ENCODE assay signal across 21 cellular contexts in the genomic region with DNA sequence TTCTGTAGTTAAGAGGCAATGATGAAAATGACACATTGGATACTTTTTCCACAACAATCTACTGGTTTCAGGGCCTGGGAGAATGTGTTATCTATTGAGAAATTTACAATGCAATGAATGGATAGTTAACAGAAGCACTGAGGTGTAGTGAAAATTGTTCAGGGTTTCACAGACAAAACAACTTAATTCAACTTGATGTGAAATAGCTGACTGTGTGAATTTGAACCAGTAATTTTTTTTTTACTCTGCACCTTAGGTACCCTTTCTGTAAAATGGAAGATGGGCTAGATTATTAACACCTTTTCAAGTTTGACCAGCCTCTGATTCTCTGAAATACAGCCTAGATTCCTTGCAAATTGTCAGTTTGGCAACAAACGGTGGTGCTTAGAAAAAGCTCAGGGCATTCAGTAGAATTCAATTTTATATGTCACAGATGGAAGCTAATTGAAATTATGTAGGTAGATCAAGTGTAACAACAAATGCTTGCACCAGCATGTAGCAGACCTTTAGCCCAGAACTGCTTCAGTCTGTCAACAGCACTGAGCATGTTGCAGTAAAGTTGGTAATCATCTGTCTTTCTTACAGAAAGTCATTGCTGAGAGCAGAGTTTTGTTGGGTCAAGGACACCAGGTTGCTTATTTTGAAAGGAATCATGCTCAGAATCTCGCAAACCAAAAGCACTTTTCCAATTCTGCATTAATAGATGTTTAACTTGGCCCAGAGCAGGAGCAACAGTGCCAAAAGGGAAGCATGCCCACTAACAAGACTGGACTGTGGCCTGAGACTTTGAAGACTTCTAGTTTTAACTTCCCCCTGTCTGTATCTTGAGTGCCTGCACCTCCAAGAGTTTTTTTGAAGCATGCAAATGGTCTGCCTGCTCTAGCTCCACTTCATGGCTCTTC.
DNase-seq lines count a peak whose midpoint lies in the region; ATAC-seq, FAIRE-seq and TF ChIP-seq lines count a peak whose summit lies in the region.
"Had no signal": no experiment of that assay in that cellular context is flagged by ENCODE, and none has a peak within 500 bp of the region (broad histone marks: within the 10 kb centered on the region; RNA-seq: fewer than 3 reads in every experiment).

No MANE protein-coding gene starts in this region.

- H3K9me3 ChIP-seq in A549 = no peaks in the 10 kb centered on the region
- H3K9me3 ChIP-seq in IMR-90 (ENCODE audit: control insufficient read depth, insufficient read depth, low read length) = peaks cover 12% of the 10 kb centered on the region
- H3K9me3 ChIP-seq in endothelial cell of umbilical vein (replicated peaks; ENCODE audit: control insufficient read depth, insufficient read depth, low read length) = no peaks in the 10 kb centered on the region
- H3K9me3 ChIP-seq in heart right ventricle = peaks cover 0 to 21% (median 0%) of the 10 kb centered on the region in 11 donors
- H3K9me3 ChIP-seq: Caco-2 had no signal

- TF ChIP-seq RAD21 in A549 (conservative IDR thresholded peaks at IDR 0.05 in 1 of 2, IDR thresholded peaks at IDR 0.05 in 1 of 2) (no peak), IMR-90 (IDR thresholded peaks at IDR 0.05; ENCODE audit: low read length) (no peak)

- no peak for FAIRE-seq in A549 (lab: Jason Lieb, UNC)
- FAIRE-seq in endothelial cell of umbilical vein (lab: Jason Lieb, UNC) = no peak
- FAIRE-seq: G401.6, GM12892 had no signal

- H2BK20ac ChIP-seq in IMR-90 (ENCODE audit: low read depth, low read length) = no peak overlapping the region

- no peak overlapping the region for H2BK5ac ChIP-seq in IMR-90 (ENCODE audit: low read depth, low read length, poor library complexity, severe bottlenecking)

- H2AK9ac ChIP-seq in IMR-90 (replicated peaks; ENCODE audit: low read depth, low read length, poor library complexity) = no peak overlapping the region

- in situ Hi-C loops in IMR-90 (cut with MboI; ENCODE audit: low sequenced_read_pairs) = no loop called here

- POLR2A ChIA-PET in A549 (lab: Yijun Ruan, JAX) (no interaction called here), IMR-90 (lab: Charles Lee; ENCODE audit: unreplicated experiment) (no interaction called here), endothelial cell of umbilical vein (lab: Charles Lee) (no interaction called here)

- H3K4me2 ChIP-seq in A549 = no peak overlapping the region
- no peak overlapping the region for H3K4me2 ChIP-seq in IMR-90 (ENCODE audit: low read depth, low read length)
- no peak overlapping the region for H3K4me2 ChIP-seq in endothelial cell of umbilical vein (ENCODE audit: insufficient read depth, low read length)
- H3K4me2 ChIP-seq: GM23338, PC-9 had no signal

- no peaks in the 10 kb centered on the region for H3K79me2 ChIP-seq in endothelial cell of umbilical vein (ENCODE audit: control insufficient read depth, insufficient read depth, low read length)

- no peak overlapping the region for H2BK120ac ChIP-seq in IMR-90 (ENCODE audit: low read depth, low read length)

- no peak overlapping the region for H3K23ac ChIP-seq in IMR-90 (ENCODE audit: low read depth, low read length)

- no TSS peak for BruUV-seq in IMR-90 (replicated peaks; lab: Mats Ljungman, UMichigan)
- BruUV-seq in endothelial cell of umbilical vein (replicated peaks; lab: Mats Ljungman, UMichigan) = no TSS peak

- no peak overlapping the region for H3K14ac ChIP-seq in IMR-90 (replicated peaks; ENCODE audit: low read depth, low read length)

- TF ChIP-seq POLR2A in A549 (IDR thresholded peaks at IDR 0.05; ENCODE audit: low read length) (no peak), IMR-90 (IDR thresholded peaks at IDR 0.05; ENCODE audit: low read depth, low read length) (no peak), endothelial cell of umbilical vein (IDR thresholded peaks at IDR 0.05; ENCODE audit: low read depth, low read length) (no peak)

- no peak overlapping the region for H3K56ac ChIP-seq in IMR-90 (ENCODE audit: extremely low read depth, insufficient read depth, low read length)

- H2AFZ ChIP-seq in IMR-90 (replicated peaks; ENCODE audit: low read length, poor library complexity) (no peak overlapping the region), endothelial cell of umbilical vein (ENCODE audit: low read depth, low read length) (no peak overlapping the region)
- H2AFZ ChIP-seq: GM23338, PC-9 had no signal

- DNase-seq in A549 (ENCODE audit: low read depth in 1 of 2, low spot score in 1 of 2) (no peak), IMR-90 (no peak), endothelial cell of umbilical vein (ENCODE audit: low read depth, low spot score) (peak; percentile 61), heart right ventricle (no peak), foreskin keratinocyte (no peak)
- DNase-seq: Caco-2; CD4-positive, CD25-positive, alpha-beta regulatory T cell; DMS153; HCEC 1CT; KG1; NCI-H187; NCI-H446; NCI-H526 treated with DMSO at 0.1 percent for 48 hours; PC-9; RPMI8226; SHP77 had no signal

- dilution Hi-C loops in IMR-90 (cut with HindIII; ENCODE audit: low sequenced_read_pairs, unreplicated experiment) (no loop called here), endothelial cell of umbilical vein (cut with MboI; ENCODE audit: extremely low pct_ligation_motif_present, low sequenced_read_pairs) (no loop called here)

- no peak overlapping the region for H3K18ac ChIP-seq in IMR-90 (ENCODE audit: low read depth, low read length)

- ATAC-seq in A549 (no peak), IMR-90 (ENCODE audit: low read depth) (no peak), HG03460 (IDR thresholded peaks at IDR 0.05; ENCODE audit: unreplicated experiment) (no peak), heart right ventricle (no peak), foreskin keratinocyte (no peak)
- ATAC-seq: GM23338 had no signal

- WGBS in A549 (ENCODE audit: missing lambda C conversion rate) = 0% methylated on average over 2 of the region's 2 CpGs
- WGBS in IMR-90 (ENCODE audit: extremely low coverage in 2 of 2, insufficient read length in 1 of 2), 2 experiments = no CpG with 5 or more reads among the region's 2 CpGs
- 56 to 58% methylated on average over 2 of the region's 2 CpGs for WGBS in heart right ventricle, 2 donors

- no peaks in the 10 kb centered on the region for H3K9me1 ChIP-seq in IMR-90 (ENCODE audit: insufficient read depth, low read length)
- no peaks in the 10 kb centered on the region for H3K9me1 ChIP-seq in endothelial cell of umbilical vein (replicated peaks; ENCODE audit: control insufficient read depth, extremely low read depth, insufficient read depth, low read length)

- no peaks in the 10 kb centered on the region for H3K4me1 ChIP-seq in A549
- no peaks in the 10 kb centered on the region for H3K4me1 ChIP-seq in IMR-90 (ENCODE audit: control insufficient read depth, insufficient read depth, low read length)
- H3K4me1 ChIP-seq in endothelial cell of umbilical vein (ENCODE audit: control insufficient read depth, extremely low read depth, insufficient read depth, low read length) = no peaks in the 10 kb centered on the region
- no peaks in the 10 kb centered on the region for H3K4me1 ChIP-seq in heart right ventricle
- H3K4me1 ChIP-seq in foreskin keratinocyte = no peaks in the 10 kb centered on the region
- H3K4me1 ChIP-seq: Caco-2 had no signal

- no peak overlapping the region for H3K27ac ChIP-seq in A549
- no peak overlapping the region for H3K27ac ChIP-seq in IMR-90 (ENCODE audit: insufficient read depth, low read length)
- H3K27ac ChIP-seq in VCaP = peak overlapping the region; percentile 29; the same call in 1 of the 2 replicates
- no peak overlapping the region for H3K27ac ChIP-seq in endothelial cell of umbilical vein (ENCODE audit: insufficient read depth, low read depth, low read length)
- no peak overlapping the region for H3K27ac ChIP-seq in heart right ventricle
- no peak overlapping the region for H3K27ac ChIP-seq in foreskin keratinocyte
- H3K27ac ChIP-seq: PC-9 had no signal

- H3K9ac ChIP-seq in IMR-90 (ENCODE audit: low read depth, low read length) (no peak overlapping the region), endothelial cell of umbilical vein (replicated peaks; ENCODE audit: extremely low read depth, insufficient read depth, low read length) (no peak overlapping the region)

- H4K5ac ChIP-seq in IMR-90 (ENCODE audit: low read depth, low read length) = no peak overlapping the region

- no peak overlapping the region for H2AK5ac ChIP-seq in IMR-90 (ENCODE audit: low read depth, low read length)

- CTCF ChIA-PET in A549 (lab: Yijun Ruan, JAX) = no interaction called here
- CTCF ChIA-PET in IMR-90 (lab: Yijun Ruan, JAX) = no interaction called here
- CTCF ChIA-PET in endothelial cell of umbilical vein (lab: Charles Lee) = interaction anchor here (1.1 kb wide), 1 partner anchor 21 kb away, joined by 4 read pairs; no protein-coding TSS in a partner anchor

- H4K8ac ChIP-seq in IMR-90 (ENCODE audit: low read depth in 2 of 2, low read length in 2 of 2) = no peak overlapping the region

- H4K91ac ChIP-seq in IMR-90 (ENCODE audit: insufficient read depth, low read depth, low read length) = no peak overlapping the region

- H4K20me1 ChIP-seq in IMR-90 (ENCODE audit: insufficient read depth, low read length) = no peaks in the 10 kb centered on the region
- no peaks in the 10 kb centered on the region for H4K20me1 ChIP-seq in endothelial cell of umbilical vein (replicated peaks; ENCODE audit: control insufficient read depth, extremely low read depth, insufficient read depth, low read length)

- H3K27me3 ChIP-seq in IMR-90 (ENCODE audit: control insufficient read depth, insufficient read depth, low read length) = no peaks in the 10 kb centered on the region
- no peaks in the 10 kb centered on the region for H3K27me3 ChIP-seq in endothelial cell of umbilical vein (ENCODE audit: control insufficient read depth in 2 of 2, insufficient read depth in 2 of 2, low read length in 2 of 2)
- no peaks in the 10 kb centered on the region for H3K27me3 ChIP-seq in heart right ventricle
- H3K27me3 ChIP-seq in foreskin keratinocyte = no peaks in the 10 kb centered on the region

- TF ChIP-seq EP300 in A549 (IDR thresholded peaks at IDR 0.05) = no peak

- H3K4ac ChIP-seq in IMR-90 (ENCODE audit: low read depth, low read length) = no peak overlapping the region

- intact Hi-C loops in IMR-90 (cut with micrococcal nuclease) (no loop called here), endothelial cell of umbilical vein (cut with micrococcal nuclease) (no loop called here), heart right ventricle (cut with DNase I) (no loop called here)

- H2BK15ac ChIP-seq in IMR-90 (ENCODE audit: low read depth, low read length) = no peak overlapping the region

- no peaks in the 10 kb centered on the region for H3K79me1 ChIP-seq in IMR-90 (ENCODE audit: low read depth in 1 of 2, low read length in 2 of 2)

- TF ChIP-seq CTCF in A549 (IDR thresholded peaks at IDR 0.05) = no peak
- TF ChIP-seq CTCF in IMR-90 (conservative IDR thresholded peaks at IDR 0.05; ENCODE audit: low read depth, low read length) = no peak
- TF ChIP-seq CTCF in VCaP (conservative IDR thresholded peaks at IDR 0.05) = no peak
- no peak for TF ChIP-seq CTCF in endothelial cell of umbilical vein (IDR thresholded peaks at IDR 0.05; ENCODE audit: extremely low read depth in 1 of 2, insufficient read depth in 1 of 2, low read depth in 1 of 2, low read length in 2 of 2)
- no peak for TF ChIP-seq CTCF in heart right ventricle (IDR thresholded peaks at IDR 0.05)
- TF ChIP-seq CTCF in foreskin keratinocyte (conservative IDR thresholded peaks at IDR 0.05) = no peak

- H3K36me3 ChIP-seq in IMR-90 (ENCODE audit: control insufficient read depth, insufficient read depth, low read length) (no peaks in the 10 kb centered on the region), endothelial cell of umbilical vein (ENCODE audit: control insufficient read depth in 2 of 2, extremely low read depth in 1 of 2, insufficient read depth in 2 of 2, low read length in 2 of 2) (no peaks in the 10 kb centered on the region), heart right ventricle (no peaks in the 10 kb centered on the region)

- H3K4me3 ChIP-seq in A549 = no peak overlapping the region
- H3K4me3 ChIP-seq in IMR-90 (ENCODE audit: insufficient read depth, low read depth, low read length) = no peak overlapping the region
- no peak overlapping the region for H3K4me3 ChIP-seq in endothelial cell of umbilical vein (replicated peaks in 1 of 3; ENCODE audit: insufficient read depth in 1 of 3, low read depth in 1 of 3, low read length in 3 of 3)
- H3K4me3 ChIP-seq in heart right ventricle = no peak overlapping the region
- H3K4me3 ChIP-seq: GM23338, PC-9 had no signal
